In the genomic region with DNA sequence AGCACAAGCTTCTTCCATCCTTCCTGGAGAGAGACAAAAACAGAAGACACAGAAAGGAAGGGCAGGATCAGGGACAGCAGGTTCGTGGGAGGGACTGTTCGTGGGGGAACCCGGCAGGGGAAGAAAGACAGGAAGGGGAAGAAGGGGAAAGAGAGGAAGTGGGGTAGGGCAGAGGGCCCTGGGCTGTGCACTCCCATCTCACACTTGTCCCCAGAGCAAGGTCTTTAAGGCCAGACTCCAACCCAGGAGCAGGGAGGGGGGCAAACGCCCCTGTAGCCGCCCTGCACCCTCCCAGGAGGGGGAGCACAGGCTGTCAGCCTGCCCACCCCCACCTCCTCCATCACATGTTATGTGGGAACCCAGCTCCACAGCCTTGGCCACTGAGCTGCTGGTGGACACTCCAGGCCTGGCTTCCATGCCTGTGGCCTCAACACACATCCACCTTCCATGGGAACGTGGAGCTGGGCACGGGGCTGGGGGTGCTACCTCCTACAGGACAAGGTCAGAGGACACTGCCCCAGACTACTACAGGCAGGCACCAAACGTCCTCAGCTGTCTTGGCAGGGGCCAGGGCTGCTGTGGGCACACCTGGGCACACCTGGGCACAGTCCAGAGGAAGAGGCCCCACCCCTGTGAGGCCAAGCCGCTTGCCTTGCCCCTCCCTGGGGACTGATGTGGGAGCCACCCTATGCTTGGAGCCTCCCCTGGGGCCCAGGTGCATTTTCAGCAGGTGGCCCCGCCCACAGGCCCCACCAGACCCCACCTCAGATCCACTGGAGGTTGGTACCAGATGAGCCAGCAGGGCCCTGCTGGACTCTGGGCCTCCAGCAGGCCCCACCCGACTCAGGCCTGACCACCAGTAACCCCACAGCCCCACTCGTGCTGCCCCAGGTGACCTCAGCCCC, we compare ENCODE assay signal across 11 cellular contexts. TPM values are rescaled to one million over a fixed set of nuclear protein-coding genes. Genes with fewer than 3 reads are reported as not detected.
DNase-seq lines count a peak whose midpoint lies in the region; ATAC-seq and TF ChIP-seq lines count a peak whose summit lies in the region.
"Had no signal": no experiment of that assay in that cellular context is flagged by ENCODE, and none has a peak within 500 bp of the region (broad histone marks: within the 10 kb centered on the region; RNA-seq: fewer than 3 reads in every experiment).

No MANE protein-coding gene starts in this region.

- H3K27me3 ChIP-seq in spleen (replicated peaks in 1 of 7): no peaks in the 10 kb centered on the region

- peak; percentile 23 for DNase-seq in activated CD4-positive, CD25-positive, alpha-beta regulatory T cell treated with anti-CD3 and anti-CD28 coated beads, Interleukin-2, amount 50 U/mL, for 72 hours
- DNase-seq in activated CD4-positive, CD25-positive, alpha-beta regulatory T cell (lab: John Stamatoyannopoulos, UW): no peak
- DNase-seq in UCSD-AML1 (lab: John Stamatoyannopoulos, UW; ENCODE audit: unreplicated experiment): peak; percentile 53
- DNase-seq in cardiac septum (ENCODE audit: low spot score): peak; percentile 82
- DNase-seq in spleen: peak; percentile 80
- no peak for DNase-seq in GM20000 (ENCODE audit: low spot score)
- DNase-seq in central memory CD4-positive, alpha-beta T cell: no peak
- DNase-seq: mesendoderm, NCI-H1092 had no signal

- H3K9me3 ChIP-seq in spleen: no peaks in the 10 kb centered on the region

- TF ChIP-seq POLR2A in spleen (IDR thresholded peaks at IDR 0.05): no peak

- H3K4me3 ChIP-seq in spleen: peak overlapping the region in 1 of 8 donors; percentile 57
- H3K4me3 ChIP-seq: SK-N-MC had no signal

- peaks cover 8 to 59% (median 40%) of the 10 kb centered on the region in 6 donors for H3K4me1 ChIP-seq in spleen

- H3K27ac ChIP-seq in spleen: peak overlapping the region in 7 of 8 donors; percentile 49 to 92 (median 80)
- H3K27ac ChIP-seq: SK-N-MC had no signal

- no peak for TF ChIP-seq CTCF in spleen (IDR thresholded peaks at IDR 0.05 in 8 of 11, conservative IDR thresholded peaks at IDR 0.05 in 3 of 11)
- TF ChIP-seq CTCF in GM20000 (IDR thresholded peaks at IDR 0.05; ENCODE audit: extremely low read depth, missing control alignments): no peak

- ATAC-seq in HG03139 (IDR thresholded peaks at IDR 0.05; ENCODE audit: unreplicated experiment): no peak

- intact Hi-C loops in cardiac septum (cut with DNase I) (no loop called here), spleen (cut with DNase I; ENCODE audit: low total_unique reads) (no loop called here)

- 42 to 51% (median 44%) methylated on average over 7 to 12 of the region's 12 CpGs for WGBS in spleen, 5 donors

- H3K36me3 ChIP-seq in spleen: peaks cover 0 to 85% (median 21%) of the 10 kb centered on the region in 6 donors

RNA-seq across cellular contexts. Expression of a gene that starts 9.2 kb away (rescaled TPM):
- total RNA-seq in cardiac septum (2.7 TPM), spleen (10 to 100 TPM; 21.6 to 52.8 (median 35.0) TPM)
- polyA plus RNA-seq in spleen: 10 to 100 TPM in 2 of 3 donors, 1 to 10 TPM in 1; 7.5 to 17.6 (median 13.3) TPM

Comparison
In these comparisons a context has a peak if more than half of its experiments do, and no peak if none do; other contexts are left out.
1. DNase-seq: peak in activated CD4-positive, CD25-positive, alpha-beta regulatory T cell treated with anti-CD3 and anti-CD28 coated beads, Interleukin-2, amount 50 U/mL, for 72 hours (single experiment), UCSD-AML1 (single experiment), cardiac septum (single experiment) and spleen (single experiment); none in activated CD4-positive, CD25-positive, alpha-beta regulatory T cell (0 of 4), GM20000 (single experiment) and central memory CD4-positive, alpha-beta T cell (single experiment).